ENCODE assay signal across 1 cellular context in the genomic region with DNA sequence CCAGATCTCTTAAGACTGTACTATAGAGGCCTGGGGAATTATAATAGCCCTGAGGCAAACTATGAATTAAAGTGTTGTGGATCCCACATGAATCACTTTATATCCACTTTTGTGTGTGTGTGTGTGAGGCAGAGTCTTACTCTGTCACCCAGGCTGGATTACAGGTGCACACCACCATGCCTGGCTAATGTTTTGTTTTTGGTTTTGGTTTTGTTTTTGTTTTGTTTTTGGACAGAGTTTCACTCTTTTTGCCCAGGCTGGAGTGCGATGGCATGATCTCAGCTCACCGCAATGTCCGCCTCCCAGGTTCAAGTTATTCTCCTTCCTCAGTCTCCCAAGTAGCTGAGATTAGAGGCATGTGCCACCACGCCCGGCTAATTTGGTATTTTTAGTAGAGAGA.
TF ChIP-seq lines count a peak whose summit lies in the region.

No MANE protein-coding gene starts in this region.

TF ChIP-seq in SK-N-SH treated with all-trans-retinoic acid at 6 μM for 48 hours, 23 proteins besides CTCF, POLR2A, EP300 and RAD21 (continued from another document):
- TF ChIP-seq, protein P1, sequence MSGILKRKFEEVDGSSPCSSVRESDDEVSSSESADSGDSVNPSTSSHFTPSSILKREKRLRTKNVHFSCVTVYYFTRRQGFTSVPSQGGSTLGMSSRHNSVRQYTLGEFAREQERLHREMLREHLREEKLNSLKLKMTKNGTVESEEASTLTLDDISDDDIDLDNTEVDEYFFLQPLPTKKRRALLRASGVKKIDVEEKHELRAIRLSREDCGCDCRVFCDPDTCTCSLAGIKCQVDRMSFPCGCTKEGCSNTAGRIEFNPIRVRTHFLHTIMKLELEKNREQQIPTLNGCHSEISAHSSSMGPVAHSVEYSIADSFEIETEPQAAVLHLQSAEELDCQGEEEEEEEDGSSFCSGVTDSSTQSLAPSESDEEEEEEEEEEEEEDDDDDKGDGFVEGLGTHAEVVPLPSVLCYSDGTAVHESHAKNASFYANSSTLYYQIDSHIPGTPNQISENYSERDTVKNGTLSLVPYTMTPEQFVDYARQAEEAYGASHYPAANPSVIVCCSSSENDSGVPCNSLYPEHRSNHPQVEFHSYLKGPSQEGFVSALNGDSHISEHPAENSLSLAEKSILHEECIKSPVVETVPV (CRISPR knock-in tag; IDR thresholded peaks at IDR 0.05), result no peak
